In genomic region chr4:93199492-93199891, GRCh38 we compare ENCODE assay signal across 8 cellular contexts.
DNase-seq lines count a peak whose midpoint lies in the region; FAIRE-seq and TF ChIP-seq lines count a peak whose summit lies in the region.

No MANE protein-coding gene starts in this region.

- peak; percentile 56 for TF ChIP-seq CTCF in astrocyte of the cerebellum (IDR thresholded peaks at IDR 0.05; ENCODE audit: low read depth, low read length, missing control alignments)

- in situ Hi-C loops in astrocyte of the cerebellum (cut with HindIII; ENCODE audit: low sequenced_read_pairs), result no loop called here

- peak; percentile 86 for FAIRE-seq in H54 (lab: Jason Lieb, UNC)

- TF ChIP-seq POLR2A in H54 (IDR thresholded peaks at IDR 0.05; ENCODE audit: low read depth, low read length), result no peak

- H3K4me3 ChIP-seq in astrocyte of the cerebellum (ENCODE audit: low read depth, low read length), result no peak overlapping the region

- DNase-seq in AG08395 (ENCODE audit: low spot score) (peak; percentile 48), H54 (ENCODE audit: insufficient read length, low spot score) (peak; percentile 1), NCI-H2107 (lab: John Stamatoyannopoulos, UW) (peak; percentile 8), astrocyte of the cerebellum (ENCODE audit: low read depth) (peak; percentile 80), kidney glomerular epithelial cell (lab: John Stamatoyannopoulos, UW) (peak; percentile 72), cortex of kidney (lab: John Stamatoyannopoulos, UW) (no peak), T1000 (lab: John Stamatoyannopoulos, UW) (no peak)
- DNase-seq in activated T-cell treated with anti-CD3 and anti-CD28 coated beads, Interleukin-2, amount 50 U/mL, for 1 hour, result no peak

Comparison
In these comparisons a context has a peak if more than half of its experiments do, and no peak if none do; other contexts are left out.
1. DNase-seq: peak in AG08395 (single experiment), H54 (single experiment), NCI-H2107 (single experiment), astrocyte of the cerebellum (single experiment) and kidney glomerular epithelial cell (single experiment); none in cortex of kidney (single experiment), activated T-cell treated with anti-CD3 and anti-CD28 coated beads, Interleukin-2, amount 50 U/mL, for 1 hour (single experiment) and T1000 (single experiment).